In genomic region chr5:178214160-178214803, GRCh38 we compare ENCODE assay signal across 18 cellular contexts. TPM values are rescaled to one million over a fixed set of nuclear protein-coding genes. Genes with fewer than 3 reads are reported as not detected.
DNase-seq lines count a peak whose midpoint lies in the region; TF ChIP-seq lines count a peak whose summit lies in the region.
"Had no signal": no experiment of that assay in that cellular context is flagged by ENCODE, and none has a peak within 500 bp of the region (broad histone marks: within the 10 kb centered on the region; RNA-seq: fewer than 3 reads in every experiment).

No MANE protein-coding gene starts in this region.

- peak overlapping the region; percentile 38 for H3K27ac Mint-ChIP-seq in activated CD4-positive, alpha-beta memory T cell treated with anti-CD3 and anti-CD28 coated beads, Interleukin-2, amount 10 ng/mL, durations not matched to agents 7 days and 5 days
- no peak overlapping the region for H3K27ac Mint-ChIP-seq in activated CD4-positive, alpha-beta memory T cell treated with anti-CD3 and anti-CD28 coated beads for 36 hours
- peak overlapping the region; percentile 2 for H3K27ac Mint-ChIP-seq in dendritic cell treated with granulocyte-macrophage colony-stimulating factor and Interleukin-4, amounts not matched to agents 40 ng/mL and 50 ng/mL, for 4 days
- peak overlapping the region; percentile 57 for H3K27ac Mint-ChIP-seq in osteocyte (ENCODE audit: unreplicated experiment)
- H3K27ac Mint-ChIP-seq: T-helper 1 cell treated with Interleukin-12 subunit alpha and Interleukin-12 subunit beta and Interleukin-4 antibody, amounts not matched to agents 30 μg/mL and 1 μg/mL, for 36 hours had no signal

- H3K4me1 Mint-ChIP-seq in activated CD4-positive, alpha-beta memory T cell treated with anti-CD3 and anti-CD28 coated beads, Interleukin-2, amount 10 ng/mL, durations not matched to agents 7 days and 5 days = peaks cover 11% of the 10 kb centered on the region
- H3K4me1 Mint-ChIP-seq in activated CD4-positive, alpha-beta memory T cell treated with anti-CD3 and anti-CD28 coated beads for 36 hours (ENCODE audit: low read depth) = peaks cover 16% of the 10 kb centered on the region
- peaks cover 30% of the 10 kb centered on the region for H3K4me1 Mint-ChIP-seq in dendritic cell treated with granulocyte-macrophage colony-stimulating factor and Interleukin-4, amounts not matched to agents 40 ng/mL and 50 ng/mL, for 4 days (ENCODE audit: low read depth)
- peaks cover 6% of the 10 kb centered on the region for H3K4me1 Mint-ChIP-seq in osteocyte (ENCODE audit: unreplicated experiment)

- H3K4me3 Mint-ChIP-seq in activated CD4-positive, alpha-beta memory T cell treated with anti-CD3 and anti-CD28 coated beads, Interleukin-2, amount 10 ng/mL, durations not matched to agents 7 days and 5 days = no peak overlapping the region
- H3K4me3 Mint-ChIP-seq in activated CD4-positive, alpha-beta memory T cell treated with anti-CD3 and anti-CD28 coated beads for 36 hours = no peak overlapping the region
- no peak overlapping the region for H3K4me3 Mint-ChIP-seq in dendritic cell treated with granulocyte-macrophage colony-stimulating factor and Interleukin-4, amounts not matched to agents 40 ng/mL and 50 ng/mL, for 4 days
- no peak overlapping the region for H3K4me3 Mint-ChIP-seq in osteocyte (ENCODE audit: unreplicated experiment)
- H3K4me3 Mint-ChIP-seq: T-helper 1 cell treated with Interleukin-12 subunit alpha and Interleukin-12 subunit beta and Interleukin-4 antibody, amounts not matched to agents 30 μg/mL and 1 μg/mL, for 36 hours had no signal

- H3K4me3 ChIP-seq in HL-60 (replicated peaks; ENCODE audit: insufficient read depth, low read length) = no peak overlapping the region
- H3K4me3 ChIP-seq: GM23248 had no signal

- no peaks in the 10 kb centered on the region for H3K27me3 Mint-ChIP-seq in activated CD4-positive, alpha-beta memory T cell treated with anti-CD3 and anti-CD28 coated beads, Interleukin-2, amount 10 ng/mL, durations not matched to agents 7 days and 5 days
- no peaks in the 10 kb centered on the region for H3K27me3 Mint-ChIP-seq in activated CD4-positive, alpha-beta memory T cell treated with anti-CD3 and anti-CD28 coated beads for 36 hours
- no peaks in the 10 kb centered on the region for H3K27me3 Mint-ChIP-seq in dendritic cell treated with granulocyte-macrophage colony-stimulating factor and Interleukin-4, amounts not matched to agents 40 ng/mL and 50 ng/mL, for 4 days
- H3K27me3 Mint-ChIP-seq in osteocyte (ENCODE audit: unreplicated experiment) = no peaks in the 10 kb centered on the region

- intact Hi-C loops in activated CD4-positive, alpha-beta memory T cell treated with anti-CD3 and anti-CD28 coated beads for 36 hours (cut with micrococcal nuclease) = no loop called here
- intact Hi-C loops in dendritic cell treated with granulocyte-macrophage colony-stimulating factor and Interleukin-4, amounts not matched to agents 40 ng/mL and 50 ng/mL, for 4 days (cut with micrococcal nuclease) = no loop called here

- no peaks in the 10 kb centered on the region for H3K9me3 Mint-ChIP-seq in activated CD4-positive, alpha-beta memory T cell treated with anti-CD3 and anti-CD28 coated beads, Interleukin-2, amount 10 ng/mL, durations not matched to agents 7 days and 5 days
- no peaks in the 10 kb centered on the region for H3K9me3 Mint-ChIP-seq in activated CD4-positive, alpha-beta memory T cell treated with anti-CD3 and anti-CD28 coated beads for 36 hours
- H3K9me3 Mint-ChIP-seq in dendritic cell treated with granulocyte-macrophage colony-stimulating factor and Interleukin-4, amounts not matched to agents 40 ng/mL and 50 ng/mL, for 4 days = no peaks in the 10 kb centered on the region
- no peaks in the 10 kb centered on the region for H3K9me3 Mint-ChIP-seq in osteocyte (ENCODE audit: unreplicated experiment)
- H3K9me3 Mint-ChIP-seq: T-helper 1 cell treated with Interleukin-12 subunit alpha and Interleukin-12 subunit beta and Interleukin-4 antibody, amounts not matched to agents 30 μg/mL and 1 μg/mL, for 36 hours had no signal

- CTCF ChIA-PET in activated CD4-positive, alpha-beta memory T cell treated with anti-CD3 and anti-CD28 coated beads, Interleukin-2, amount 10 ng/mL, durations not matched to agents 7 days and 5 days (lab: Charles Lee) = interaction anchor here (2.1 kb wide), 1 partner anchor 21 kb away, joined by 4 read pairs; no protein-coding TSS in a partner anchor
- CTCF ChIA-PET in activated CD4-positive, alpha-beta memory T cell treated with anti-CD3 and anti-CD28 coated beads for 36 hours (lab: Charles Lee) = no interaction called here

- POLR2A ChIA-PET in activated CD4-positive, alpha-beta memory T cell treated with anti-CD3 and anti-CD28 coated beads, Interleukin-2, amount 10 ng/mL, durations not matched to agents 7 days and 5 days (lab: Charles Lee) = interaction anchor here (1.2 to 12.2 kb wide), 3 partner anchors 7 to 15 kb away, joined by 4 to 120 read pairs (median 87); partner anchors contain the start of genes HNRNPAB and PHYKPL
- POLR2A ChIA-PET in activated CD4-positive, alpha-beta memory T cell treated with anti-CD3 and anti-CD28 coated beads for 36 hours (lab: Charles Lee) = interaction anchor here (0.7 to 3.3 kb wide), 4 partner anchors 9 to 1345 kb away, joined by 3 to 23 read pairs (median 4); partner anchors contain the start of gene HNRNPAB

- DNase-seq in activated CD4-positive, alpha-beta memory T cell treated with anti-CD3 and anti-CD28 coated beads, Interleukin-2, amount 10 ng/mL, durations not matched to agents 7 days and 5 days = no peak
- DNase-seq in activated CD4-positive, alpha-beta memory T cell treated with anti-CD3 and anti-CD28 coated beads for 36 hours = no peak
- DNase-seq in HL-60 (ENCODE audit: low read depth in 1 of 2, low spot score in 1 of 2) (no peak), osteocyte (ENCODE audit: extremely low spot score, unreplicated experiment) (no peak), NCI-H1105 treated with DMSO at 0.1 percent for 48 hours (lab: John Stamatoyannopoulos, UW) (no peak), COR-L47 (lab: John Stamatoyannopoulos, UW) (no peak), hippocampal formation (lab: John Stamatoyannopoulos, UW) (no peak)
- DNase-seq: DMS79 treated with DMSO at 0.1 percent for 48 hours; GM23248; NCI-H2227 treated with DMSO at 0.1 percent for 48 hours; occipital lobe; OCI-M1; stimulated activated CD4-positive, alpha-beta T cell treated with anti-CD3 and anti-CD28 coated beads, Interleukin-12 subunit alpha, Interleukin-12 subunit beta, amount 100 ng/mL, for 4 hours had no signal

- no peaks in the 10 kb centered on the region for H3K27me3 ChIP-seq in HL-60 (ENCODE audit: insufficient read depth, poor library complexity, severe bottlenecking)

- H3K27ac ChIP-seq in HL-60 (replicated peaks) = peak overlapping the region; percentile 76
- H3K27ac ChIP-seq: GM23248 had no signal

- H3K36me3 Mint-ChIP-seq in activated CD4-positive, alpha-beta memory T cell treated with anti-CD3 and anti-CD28 coated beads, Interleukin-2, amount 10 ng/mL, durations not matched to agents 7 days and 5 days (ENCODE audit: low read depth) = peaks cover 83% of the 10 kb centered on the region
- H3K36me3 Mint-ChIP-seq in activated CD4-positive, alpha-beta memory T cell treated with anti-CD3 and anti-CD28 coated beads for 36 hours = peaks cover 55% of the 10 kb centered on the region
- H3K36me3 Mint-ChIP-seq in dendritic cell treated with granulocyte-macrophage colony-stimulating factor and Interleukin-4, amounts not matched to agents 40 ng/mL and 50 ng/mL, for 4 days (ENCODE audit: low read depth) = peaks cover 99% of the 10 kb centered on the region
- H3K36me3 Mint-ChIP-seq in osteocyte (ENCODE audit: unreplicated experiment) = peaks cover 31% of the 10 kb centered on the region

- TF ChIP-seq CTCF in HL-60 (IDR thresholded peaks at IDR 0.05; ENCODE audit: insufficient read depth, low read length) = no peak
- TF ChIP-seq CTCF in osteocyte (IDR thresholded peaks at IDR 0.05) = no peak

RNA-seq across cellular contexts. Expression of gene HNRNPAB, which starts 9.9 kb away (rescaled TPM):
- 100 to 1,000 TPM; 177 to 186 TPM for total RNA-seq in activated CD4-positive, alpha-beta memory T cell treated with anti-CD3 and anti-CD28 coated beads, Interleukin-2, amount 10 ng/mL, durations not matched to agents 7 days and 5 days
- total RNA-seq in activated CD4-positive, alpha-beta memory T cell treated with anti-CD3 and anti-CD28 coated beads for 36 hours = 100 to 1,000 TPM; 313 to 316 TPM
- 128 and 131 TPM in 2 replicates for total RNA-seq in osteocyte

RNA-seq across cellular contexts. Expression of gene PHYKPL, which starts 18.3 kb away (rescaled TPM):
- total RNA-seq in activated CD4-positive, alpha-beta memory T cell treated with anti-CD3 and anti-CD28 coated beads, Interleukin-2, amount 10 ng/mL, durations not matched to agents 7 days and 5 days = 100 to 1,000 TPM; 106 to 112 TPM
- 10 to 100 TPM; 49.3 to 58.0 TPM for total RNA-seq in activated CD4-positive, alpha-beta memory T cell treated with anti-CD3 and anti-CD28 coated beads for 36 hours
- total RNA-seq in osteocyte = 70.2 and 71.3 TPM in 2 replicates

RNA-seq across cellular contexts. Expression of gene GMCL2, which starts 27.1 kb away (rescaled TPM):
- total RNA-seq in activated CD4-positive, alpha-beta memory T cell treated with anti-CD3 and anti-CD28 coated beads, Interleukin-2, amount 10 ng/mL, durations not matched to agents 7 days and 5 days = not detected
- not detected for total RNA-seq in activated CD4-positive, alpha-beta memory T cell treated with anti-CD3 and anti-CD28 coated beads for 36 hours
- total RNA-seq in osteocyte = not detected in 2 replicates
- total RNA-seq: activated CD8-positive, alpha-beta memory T cell treated with anti-CD3 and anti-CD28 coated beads for 36 hours; glomerular endothelial cell; GM23248; left colon; occipital lobe had no signal
